In genomic region chr9:94076557-94076956, GRCh38 we compare ENCODE assay signal across 27 cellular contexts.
"Had no signal": no experiment of that assay in that cellular context is flagged by ENCODE, and none has a peak within 500 bp of the region (broad histone marks: within the 10 kb centered on the region; RNA-seq: fewer than 3 reads in every experiment).

No MANE protein-coding gene starts in this region.

- H3K4me1 Mint-ChIP-seq: memory B cell, natural killer cell had no signal

- H3K4me3 ChIP-seq: colonic mucosa, heart left ventricle, lower lobe of right lung, psoas muscle, right lobe of liver, tibial artery, upper lobe of left lung, vagina had no signal

- ATAC-seq: heart left ventricle; left lobe of liver; natural killer cell; psoas muscle; stimulated activated effector memory CD8-positive, alpha-beta T cell treated with anti-CD3 and anti-CD28 coated beads, Interleukin-12 subunit alpha, Interleukin-12 subunit beta, amount 100 ng/mL, for 72 hours; stimulated activated naive CD8-positive, alpha-beta T cell treated with anti-CD3 and anti-CD28 coated beads, Interleukin-15, Interleukin-2, amounts not matched to agents 100 U/mL and 50 U/mL, for 24 hours had no signal

- H3K4me3 Mint-ChIP-seq: endodermal cell; memory B cell; mesothelial cell of epicardium; natural killer cell; neural crest cell; stimulated activated effector memory CD8-positive, alpha-beta T cell treated with anti-CD3 and anti-CD28 coated beads, Interleukin-12 subunit alpha, Interleukin-12 subunit beta, amount 100 ng/mL, for 72 hours had no signal

- FAIRE-seq: endothelial cell of umbilical vein, frontal cortex, islet of Langerhans had no signal

- H3K9me3 Mint-ChIP-seq: endodermal cell; natural killer cell; stimulated activated effector memory CD8-positive, alpha-beta T cell treated with anti-CD3 and anti-CD28 coated beads, Interleukin-12 subunit alpha, Interleukin-12 subunit beta, amount 100 ng/mL, for 72 hours had no signal

- H3K36me3 Mint-ChIP-seq: natural killer cell; stimulated activated effector memory CD8-positive, alpha-beta T cell treated with anti-CD3 and anti-CD28 coated beads, Interleukin-12 subunit alpha, Interleukin-12 subunit beta, amount 100 ng/mL, for 72 hours had no signal

- DNase-seq: colonic mucosa; effector CD4-positive, alpha-beta T cell; endodermal cell; erythroblast; heart left ventricle; hypothalamus; kidney glomerular epithelial cell; lower lobe of right lung; natural killer cell; psoas muscle; retina; right lobe of liver; stimulated activated CD4-positive, alpha-beta T cell treated with anti-CD3 and anti-CD28 coated beads, Interleukin-4, amount 100 ng/mL, for 1 hour; stimulated activated CD8-positive, alpha-beta memory T cell treated with anti-CD3 and anti-CD28 coated beads, Interleukin-4, amount 100 ng/mL, for 48 hours; stimulated activated naive CD8-positive, alpha-beta T cell treated with anti-CD3 and anti-CD28 coated beads, Interleukin-15, Interleukin-2, amounts not matched to agents 100 U/mL and 50 U/mL, for 24 hours; tibial artery; upper lobe of left lung had no signal

- H3K36me3 ChIP-seq: colonic mucosa, lower lobe of right lung, right lobe of liver, upper lobe of left lung, vagina had no signal

- H3K9me3 ChIP-seq: colonic mucosa, lower lobe of right lung, psoas muscle, right lobe of liver, tibial artery, upper lobe of left lung, vagina had no signal

- H3K27ac Mint-ChIP-seq: endodermal cell; memory B cell; mesothelial cell of epicardium; natural killer cell; stimulated activated effector memory CD8-positive, alpha-beta T cell treated with anti-CD3 and anti-CD28 coated beads, Interleukin-12 subunit alpha, Interleukin-12 subunit beta, amount 100 ng/mL, for 72 hours had no signal

- H3K27me3 ChIP-seq: colonic mucosa, heart left ventricle, right lobe of liver, tibial artery, upper lobe of left lung, vagina had no signal

- H3K27ac ChIP-seq: colonic mucosa, heart left ventricle, lower lobe of right lung, parathyroid adenoma, psoas muscle, right lobe of liver, tibial artery, upper lobe of left lung, vagina had no signal

- H3K27me3 Mint-ChIP-seq: memory B cell had no signal

- H3K4me1 ChIP-seq: colonic mucosa, psoas muscle, right lobe of liver, vagina had no signal
